In genomic region chr4:131974730-131975129, GRCh38 we compare ENCODE assay signal across 11 cellular contexts.
DNase-seq lines count a peak whose midpoint lies in the region; ATAC-seq lines count a peak whose summit lies in the region.
"Had no signal": no experiment of that assay in that cellular context is flagged by ENCODE, and none has a peak within 500 bp of the region (broad histone marks: within the 10 kb centered on the region; RNA-seq: fewer than 3 reads in every experiment).

No MANE protein-coding gene starts in this region.

- H3K4me3 Mint-ChIP-seq in activated CD4-positive, alpha-beta T cell treated with anti-CD3 and anti-CD28 coated beads, Interleukin-2, amount 10 ng/mL, durations not matched to agents 24 days and 14 days, result peak overlapping the region; percentile 87
- peak overlapping the region; percentile 69 for H3K4me3 Mint-ChIP-seq in stimulated activated memory B cell treated with anti-CD40 and anti-IgM and Interleukin-4, amounts not matched to agents 10 μg/mL and 1 μg/mL and 100 μg/mL, for 72 hours

- no peaks in the 10 kb centered on the region for H3K36me3 Mint-ChIP-seq in activated CD4-positive, alpha-beta T cell treated with anti-CD3 and anti-CD28 coated beads, Interleukin-2, amount 10 ng/mL, durations not matched to agents 24 days and 14 days (ENCODE audit: low read depth)
- H3K36me3 Mint-ChIP-seq in stimulated activated memory B cell treated with anti-CD40 and anti-IgM and Interleukin-4, amounts not matched to agents 10 μg/mL and 1 μg/mL and 100 μg/mL, for 72 hours, result no peaks in the 10 kb centered on the region

- H3K27me3 ChIP-seq in endocrine pancreas (ENCODE audit: control insufficient read depth, insufficient read depth, low read length), result no peaks in the 10 kb centered on the region

- no peak overlapping the region for H3K9ac ChIP-seq in endocrine pancreas (ENCODE audit: control insufficient read depth, insufficient read depth, low read length)

- no peaks in the 10 kb centered on the region for H3K36me3 ChIP-seq in endocrine pancreas (ENCODE audit: control insufficient read depth, insufficient read depth, low read length)

- no peak for DNase-seq in activated CD4-positive, alpha-beta T cell treated with anti-CD3 and anti-CD28 coated beads, Interleukin-2, amount 10 ng/mL, durations not matched to agents 24 days and 14 days
- no peak for DNase-seq in activated CD4-positive, alpha-beta T cell treated with anti-CD3 and anti-CD28 coated beads, Interleukin-2, amount 50 U/mL, for 48 hours
- peak; percentile 17 for DNase-seq in SIG-M5 treated with dmso at 0.1 percent for 504 hours (lab: John Stamatoyannopoulos, UW; ENCODE audit: unreplicated experiment)
- DNase-seq in activated effector memory CD4-positive, alpha-beta T cell treated with Interleukin-2 at 50 U/mL for 16 hours, result no peak
- DNase-seq: DND-41, kidney glomerular epithelial cell, NCI-H1694 treated with DMSO at 0.1 percent for 48 hours had no signal

- no peaks in the 10 kb centered on the region for H3K9me3 ChIP-seq in endocrine pancreas (ENCODE audit: control insufficient read depth, low read length)

- ATAC-seq in stimulated activated memory B cell treated with anti-CD40 and anti-IgM and Interleukin-4, amounts not matched to agents 10 μg/mL and 1 μg/mL and 100 μg/mL, for 72 hours, result no peak
- ATAC-seq in GM19023 (IDR thresholded peaks at IDR 0.05; ENCODE audit: unreplicated experiment), result no peak
- ATAC-seq in HG03108 (IDR thresholded peaks at IDR 0.05; ENCODE audit: unreplicated experiment), result no peak

- peak overlapping the region; percentile 40 for H3K4me3 ChIP-seq in endocrine pancreas (ENCODE audit: control insufficient read depth, insufficient read depth, low read length)

- H3K9me3 Mint-ChIP-seq in activated CD4-positive, alpha-beta T cell treated with anti-CD3 and anti-CD28 coated beads, Interleukin-2, amount 10 ng/mL, durations not matched to agents 24 days and 14 days, result peaks cover 5% of the 10 kb centered on the region
- H3K9me3 Mint-ChIP-seq in stimulated activated memory B cell treated with anti-CD40 and anti-IgM and Interleukin-4, amounts not matched to agents 10 μg/mL and 1 μg/mL and 100 μg/mL, for 72 hours, result peaks cover 12% of the 10 kb centered on the region

- intact Hi-C loops in activated CD4-positive, alpha-beta T cell treated with anti-CD3 and anti-CD28 coated beads, Interleukin-2, amount 10 ng/mL, durations not matched to agents 24 days and 14 days (cut with micrococcal nuclease), result no loop called here

- no peaks in the 10 kb centered on the region for H3K27me3 Mint-ChIP-seq in activated CD4-positive, alpha-beta T cell treated with anti-CD3 and anti-CD28 coated beads, Interleukin-2, amount 10 ng/mL, durations not matched to agents 24 days and 14 days
- H3K27me3 Mint-ChIP-seq in stimulated activated memory B cell treated with anti-CD40 and anti-IgM and Interleukin-4, amounts not matched to agents 10 μg/mL and 1 μg/mL and 100 μg/mL, for 72 hours, result no peaks in the 10 kb centered on the region

- peaks cover 2% of the 10 kb centered on the region for H3K4me1 Mint-ChIP-seq in activated CD4-positive, alpha-beta T cell treated with anti-CD3 and anti-CD28 coated beads, Interleukin-2, amount 10 ng/mL, durations not matched to agents 24 days and 14 days
- H3K4me1 Mint-ChIP-seq in stimulated activated memory B cell treated with anti-CD40 and anti-IgM and Interleukin-4, amounts not matched to agents 10 μg/mL and 1 μg/mL and 100 μg/mL, for 72 hours, result no peaks in the 10 kb centered on the region

- H3K27ac Mint-ChIP-seq in activated CD4-positive, alpha-beta T cell treated with anti-CD3 and anti-CD28 coated beads, Interleukin-2, amount 10 ng/mL, durations not matched to agents 24 days and 14 days, result no peak overlapping the region
- no peak overlapping the region for H3K27ac Mint-ChIP-seq in stimulated activated memory B cell treated with anti-CD40 and anti-IgM and Interleukin-4, amounts not matched to agents 10 μg/mL and 1 μg/mL and 100 μg/mL, for 72 hours

- H3K4me1 ChIP-seq in endocrine pancreas (ENCODE audit: control insufficient read depth, insufficient read depth, low read length), result no peaks in the 10 kb centered on the region
